20 cellular contexts compared by ENCODE assay signal in genomic region chr1:161054232-161054631, GRCh38. TPM values are rescaled to one million over a fixed set of nuclear protein-coding genes. Genes with fewer than 3 reads are reported as not detected.
"Had no signal": no experiment of that assay in that cellular context is flagged by ENCODE, and none has a peak within 500 bp of the region (broad histone marks: within the 10 kb centered on the region; RNA-seq: fewer than 3 reads in every experiment).

No MANE protein-coding gene starts in this region.

- DNase-seq: activated CD4-positive, alpha-beta T cell treated with anti-CD3 and anti-CD28 coated beads, Interleukin-2, amount 50 U/mL, for 1 hour; activated naive CD4-positive, alpha-beta T cell; activated T-cell treated with anti-CD3 and anti-CD28 coated beads for 4 hours; gastrocnemius medialis; head of caudate nucleus; kidney glomerular epithelial cell; left ventricle myocardium inferior; right lobe of liver; stimulated activated CD4-positive, alpha-beta T cell treated with anti-CD3 and anti-CD28 coated beads, Interleukin-4, amount 100 ng/mL, for 24 hours; T-cell; T-helper 9 cell; tibial artery had no signal

- H3K4me1 Mint-ChIP-seq: activated T-helper 17 cell treated with anti-CD3 and anti-CD28 coated beads, Interleukin-2, amount 50 U/mL, for 72 hours; neural progenitor cell had no signal

- H3K27ac Mint-ChIP-seq: neural progenitor cell had no signal

- H3K27me3 Mint-ChIP-seq: activated T-helper 17 cell treated with anti-CD3 and anti-CD28 coated beads, Interleukin-2, amount 50 U/mL, for 72 hours; stimulated activated memory B cell treated with anti-CD40 and anti-IgM and Interleukin-4, amounts not matched to agents 10 μg/mL and 1 μg/mL and 100 μg/mL, for 72 hours; T-cell had no signal

- H3K9me3 Mint-ChIP-seq: activated T-helper 17 cell treated with anti-CD3 and anti-CD28 coated beads, Interleukin-2, amount 50 U/mL, for 72 hours; stimulated activated memory B cell treated with anti-CD40 and anti-IgM and Interleukin-4, amounts not matched to agents 10 μg/mL and 1 μg/mL and 100 μg/mL, for 72 hours; T-cell had no signal

- H3K4me3 Mint-ChIP-seq: activated T-helper 17 cell treated with anti-CD3 and anti-CD28 coated beads, Interleukin-2, amount 50 U/mL, for 72 hours; neural progenitor cell; stimulated activated memory B cell treated with anti-CD40 and anti-IgM and Interleukin-4, amounts not matched to agents 10 μg/mL and 1 μg/mL and 100 μg/mL, for 72 hours; T-cell had no signal

- ATAC-seq: activated CD4-positive, CD25-positive, alpha-beta regulatory T cell treated with anti-CD3 and anti-CD28 coated beads, Interleukin-2, amount 50 U/mL, for 24 hours; activated T-helper 17 cell treated with anti-CD3 and anti-CD28 coated beads, Interleukin-2, amount 50 U/mL, for 72 hours; gastrocnemius medialis; pancreas; right lobe of liver; SK-N-SH treated with all-trans-retinoic acid at 6 μM for 48 hours; stimulated activated memory B cell treated with anti-CD40 and anti-IgM and Interleukin-4, amounts not matched to agents 10 μg/mL and 1 μg/mL and 100 μg/mL, for 72 hours; T-cell had no signal

- H3K36me3 Mint-ChIP-seq: neural progenitor cell had no signal

RNA-seq across cellular contexts. Expression of gene ARHGAP30, which starts 15.5 kb away (rescaled TPM):
- total RNA-seq: pulmonary artery endothelial cell had no signal

RNA-seq across cellular contexts. Expression of gene TSTD1, which starts 15.5 kb away (rescaled TPM):
- total RNA-seq: ascending aorta had no signal

RNA-seq across cellular contexts. Expression of gene NECTIN4, which starts 35.1 kb away (rescaled TPM):
- total RNA-seq: ascending aorta, gastrocnemius medialis, left ventricle myocardium inferior, right lobe of liver had no signal
